ENCODE assay signal across 1 cellular context in the genomic region with DNA sequence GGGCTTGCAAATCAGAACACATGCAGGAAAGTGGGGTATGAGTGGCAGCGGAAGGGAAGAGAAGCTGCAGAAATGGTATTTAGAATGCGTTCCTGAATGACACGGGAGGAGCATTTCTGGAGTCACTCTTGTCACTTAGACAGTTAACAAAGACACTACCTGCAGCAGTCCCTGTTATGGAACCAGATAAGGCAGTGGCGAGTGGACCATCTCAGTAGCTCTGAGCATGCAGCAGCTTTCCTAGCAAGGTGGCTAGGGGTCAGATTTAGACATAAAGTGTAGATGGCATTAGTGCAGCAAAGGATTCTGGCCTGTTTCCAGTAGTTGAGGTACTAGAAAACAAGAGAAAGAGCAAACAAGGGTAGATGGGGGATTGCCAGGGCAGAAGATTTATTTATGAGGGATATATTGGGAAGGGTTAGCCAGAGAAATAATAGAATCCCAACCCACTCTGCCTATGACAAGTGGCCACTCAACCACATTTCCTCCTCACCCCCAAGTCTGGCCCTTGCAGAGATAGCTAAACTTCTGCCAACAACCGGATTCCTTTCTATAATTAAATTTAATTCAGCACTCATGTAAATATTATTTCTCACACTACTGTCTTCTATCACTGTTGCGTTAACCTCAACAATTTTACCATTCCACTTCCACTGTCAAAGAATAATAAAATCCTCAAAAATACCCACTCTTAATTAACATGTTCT.
TF ChIP-seq lines count a peak whose summit lies in the region.

No MANE protein-coding gene starts in this region.

TF ChIP-seq in WTC11, 78 proteins besides CTCF, POLR2A, EP300 and RAD21 (continued from another document):
- TF ChIP-seq, protein P1, sequence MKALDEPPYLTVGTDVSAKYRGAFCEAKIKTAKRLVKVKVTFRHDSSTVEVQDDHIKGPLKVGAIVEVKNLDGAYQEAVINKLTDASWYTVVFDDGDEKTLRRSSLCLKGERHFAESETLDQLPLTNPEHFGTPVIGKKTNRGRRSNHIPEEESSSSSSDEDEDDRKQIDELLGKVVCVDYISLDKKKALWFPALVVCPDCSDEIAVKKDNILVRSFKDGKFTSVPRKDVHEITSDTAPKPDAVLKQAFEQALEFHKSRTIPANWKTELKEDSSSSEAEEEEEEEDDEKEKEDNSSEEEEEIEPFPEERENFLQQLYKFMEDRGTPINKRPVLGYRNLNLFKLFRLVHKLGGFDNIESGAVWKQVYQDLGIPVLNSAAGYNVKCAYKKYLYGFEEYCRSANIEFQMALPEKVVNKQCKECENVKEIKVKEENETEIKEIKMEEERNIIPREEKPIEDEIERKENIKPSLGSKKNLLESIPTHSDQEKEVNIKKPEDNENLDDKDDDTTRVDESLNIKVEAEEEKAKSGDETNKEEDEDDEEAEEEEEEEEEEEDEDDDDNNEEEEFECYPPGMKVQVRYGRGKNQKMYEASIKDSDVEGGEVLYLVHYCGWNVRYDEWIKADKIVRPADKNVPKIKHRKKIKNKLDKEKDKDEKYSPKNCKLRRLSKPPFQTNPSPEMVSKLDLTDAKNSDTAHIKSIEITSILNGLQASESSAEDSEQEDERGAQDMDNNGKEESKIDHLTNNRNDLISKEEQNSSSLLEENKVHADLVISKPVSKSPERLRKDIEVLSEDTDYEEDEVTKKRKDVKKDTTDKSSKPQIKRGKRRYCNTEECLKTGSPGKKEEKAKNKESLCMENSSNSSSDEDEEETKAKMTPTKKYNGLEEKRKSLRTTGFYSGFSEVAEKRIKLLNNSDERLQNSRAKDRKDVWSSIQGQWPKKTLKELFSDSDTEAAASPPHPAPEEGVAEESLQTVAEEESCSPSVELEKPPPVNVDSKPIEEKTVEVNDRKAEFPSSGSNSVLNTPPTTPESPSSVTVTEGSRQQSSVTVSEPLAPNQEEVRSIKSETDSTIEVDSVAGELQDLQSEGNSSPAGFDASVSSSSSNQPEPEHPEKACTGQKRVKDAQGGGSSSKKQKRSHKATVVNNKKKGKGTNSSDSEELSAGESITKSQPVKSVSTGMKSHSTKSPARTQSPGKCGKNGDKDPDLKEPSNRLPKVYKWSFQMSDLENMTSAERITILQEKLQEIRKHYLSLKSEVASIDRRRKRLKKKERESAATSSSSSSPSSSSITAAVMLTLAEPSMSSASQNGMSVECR (CRISPR knock-in tag; IDR thresholded peaks at IDR 0.05; ENCODE audit: borderline replicate concordance) = no peak
- TF ChIP-seq JUN (CRISPR knock-in tag; IDR thresholded peaks at IDR 0.05) = no peak
- no peak for TF ChIP-seq EMX1 (CRISPR knock-in tag; IDR thresholded peaks at IDR 0.05)
- TF ChIP-seq, protein P2, sequence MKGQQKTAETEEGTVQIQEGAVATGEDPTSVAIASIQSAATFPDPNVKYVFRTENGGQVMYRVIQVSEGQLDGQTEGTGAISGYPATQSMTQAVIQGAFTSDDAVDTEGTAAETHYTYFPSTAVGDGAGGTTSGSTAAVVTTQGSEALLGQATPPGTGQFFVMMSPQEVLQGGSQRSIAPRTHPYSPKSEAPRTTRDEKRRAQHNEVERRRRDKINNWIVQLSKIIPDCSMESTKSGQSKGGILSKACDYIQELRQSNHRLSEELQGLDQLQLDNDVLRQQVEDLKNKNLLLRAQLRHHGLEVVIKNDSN (CRISPR knock-in tag; IDR thresholded peaks at IDR 0.05) = no peak
- TF ChIP-seq, protein P3, sequence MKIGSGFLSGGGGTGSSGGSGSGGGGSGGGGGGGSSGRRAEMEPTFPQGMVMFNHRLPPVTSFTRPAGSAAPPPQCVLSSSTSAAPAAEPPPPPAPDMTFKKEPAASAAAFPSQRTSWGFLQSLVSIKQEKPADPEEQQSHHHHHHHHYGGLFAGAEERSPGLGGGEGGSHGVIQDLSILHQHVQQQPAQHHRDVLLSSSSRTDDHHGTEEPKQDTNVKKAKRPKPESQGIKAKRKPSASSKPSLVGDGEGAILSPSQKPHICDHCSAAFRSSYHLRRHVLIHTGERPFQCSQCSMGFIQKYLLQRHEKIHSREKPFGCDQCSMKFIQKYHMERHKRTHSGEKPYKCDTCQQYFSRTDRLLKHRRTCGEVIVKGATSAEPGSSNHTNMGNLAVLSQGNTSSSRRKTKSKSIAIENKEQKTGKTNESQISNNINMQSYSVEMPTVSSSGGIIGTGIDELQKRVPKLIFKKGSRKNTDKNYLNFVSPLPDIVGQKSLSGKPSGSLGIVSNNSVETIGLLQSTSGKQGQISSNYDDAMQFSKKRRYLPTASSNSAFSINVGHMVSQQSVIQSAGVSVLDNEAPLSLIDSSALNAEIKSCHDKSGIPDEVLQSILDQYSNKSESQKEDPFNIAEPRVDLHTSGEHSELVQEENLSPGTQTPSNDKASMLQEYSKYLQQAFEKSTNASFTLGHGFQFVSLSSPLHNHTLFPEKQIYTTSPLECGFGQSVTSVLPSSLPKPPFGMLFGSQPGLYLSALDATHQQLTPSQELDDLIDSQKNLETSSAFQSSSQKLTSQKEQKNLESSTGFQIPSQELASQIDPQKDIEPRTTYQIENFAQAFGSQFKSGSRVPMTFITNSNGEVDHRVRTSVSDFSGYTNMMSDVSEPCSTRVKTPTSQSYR (CRISPR knock-in tag; IDR thresholded peaks at IDR 0.05) = no peak
- no peak for TF ChIP-seq SP1 (CRISPR knock-in tag; conservative IDR thresholded peaks at IDR 0.05)
- TF ChIP-seq ZNF232 (CRISPR knock-in tag; IDR thresholded peaks at IDR 0.05) = no peak
- TF ChIP-seq GABPB1 (CRISPR knock-in tag; IDR thresholded peaks at IDR 0.05) = no peak
- TF ChIP-seq, protein P4, sequence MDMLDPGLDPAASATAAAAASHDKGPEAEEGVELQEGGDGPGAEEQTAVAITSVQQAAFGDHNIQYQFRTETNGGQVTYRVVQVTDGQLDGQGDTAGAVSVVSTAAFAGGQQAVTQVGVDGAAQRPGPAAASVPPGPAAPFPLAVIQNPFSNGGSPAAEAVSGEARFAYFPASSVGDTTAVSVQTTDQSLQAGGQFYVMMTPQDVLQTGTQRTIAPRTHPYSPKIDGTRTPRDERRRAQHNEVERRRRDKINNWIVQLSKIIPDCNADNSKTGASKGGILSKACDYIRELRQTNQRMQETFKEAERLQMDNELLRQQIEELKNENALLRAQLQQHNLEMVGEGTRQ (CRISPR knock-in tag; IDR thresholded peaks at IDR 0.05) = no peak
- TF ChIP-seq, protein P5, sequence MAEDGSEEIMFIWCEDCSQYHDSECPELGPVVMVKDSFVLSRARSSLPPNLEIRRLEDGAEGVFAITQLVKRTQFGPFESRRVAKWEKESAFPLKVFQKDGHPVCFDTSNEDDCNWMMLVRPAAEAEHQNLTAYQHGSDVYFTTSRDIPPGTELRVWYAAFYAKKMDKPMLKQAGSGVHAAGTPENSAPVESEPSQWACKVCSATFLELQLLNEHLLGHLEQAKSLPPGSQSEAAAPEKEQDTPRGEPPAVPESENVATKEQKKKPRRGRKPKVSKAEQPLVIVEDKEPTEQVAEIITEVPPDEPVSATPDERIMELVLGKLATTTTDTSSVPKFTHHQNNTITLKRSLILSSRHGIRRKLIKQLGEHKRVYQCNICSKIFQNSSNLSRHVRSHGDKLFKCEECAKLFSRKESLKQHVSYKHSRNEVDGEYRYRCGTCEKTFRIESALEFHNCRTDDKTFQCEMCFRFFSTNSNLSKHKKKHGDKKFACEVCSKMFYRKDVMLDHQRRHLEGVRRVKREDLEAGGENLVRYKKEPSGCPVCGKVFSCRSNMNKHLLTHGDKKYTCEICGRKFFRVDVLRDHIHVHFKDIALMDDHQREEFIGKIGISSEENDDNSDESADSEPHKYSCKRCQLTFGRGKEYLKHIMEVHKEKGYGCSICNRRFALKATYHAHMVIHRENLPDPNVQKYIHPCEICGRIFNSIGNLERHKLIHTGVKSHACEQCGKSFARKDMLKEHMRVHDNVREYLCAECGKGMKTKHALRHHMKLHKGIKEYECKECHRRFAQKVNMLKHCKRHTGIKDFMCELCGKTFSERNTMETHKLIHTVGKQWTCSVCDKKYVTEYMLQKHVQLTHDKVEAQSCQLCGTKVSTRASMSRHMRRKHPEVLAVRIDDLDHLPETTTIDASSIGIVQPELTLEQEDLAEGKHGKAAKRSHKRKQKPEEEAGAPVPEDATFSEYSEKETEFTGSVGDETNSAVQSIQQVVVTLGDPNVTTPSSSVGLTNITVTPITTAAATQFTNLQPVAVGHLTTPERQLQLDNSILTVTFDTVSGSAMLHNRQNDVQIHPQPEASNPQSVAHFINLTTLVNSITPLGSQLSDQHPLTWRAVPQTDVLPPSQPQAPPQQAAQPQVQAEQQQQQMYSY (CRISPR knock-in tag; IDR thresholded peaks at IDR 0.05) = no peak
